11 cellular contexts compared by ENCODE assay signal in genomic region chr6:108684809-108685329, GRCh38.
DNase-seq lines count a peak whose midpoint lies in the region; ATAC-seq, FAIRE-seq and TF ChIP-seq lines count a peak whose summit lies in the region.
"Had no signal": no experiment of that assay in that cellular context is flagged by ENCODE, and none has a peak within 500 bp of the region (broad histone marks: within the 10 kb centered on the region; RNA-seq: fewer than 3 reads in every experiment).

No MANE protein-coding gene starts in this region.

- H3K9me3 ChIP-seq in left ventricle myocardium inferior (replicated peaks) (no peaks in the 10 kb centered on the region), SK-N-SH (no peaks in the 10 kb centered on the region), keratinocyte (ENCODE audit: control insufficient read depth, low read depth, low read length) (no peaks in the 10 kb centered on the region), WERI-Rb-1 (ENCODE audit: severe bottlenecking) (no peaks in the 10 kb centered on the region)

- dilution Hi-C loops in keratinocyte (cut with MboI; ENCODE audit: extremely low pct_ligation_motif_present, low sequenced_read_pairs): no loop called here

- H3K4me3 ChIP-seq in left ventricle myocardium inferior: no peak overlapping the region
- no peak overlapping the region for H3K4me3 ChIP-seq in SK-N-SH (ENCODE audit: low read depth in 2 of 2, low read length in 1 of 2)
- no peak overlapping the region for H3K4me3 ChIP-seq in keratinocyte (ENCODE audit: control insufficient read depth in 2 of 3, extremely low read depth in 1 of 3, insufficient read depth in 2 of 3, low read depth in 1 of 3, low read length in 3 of 3)
- H3K4me3 ChIP-seq in WERI-Rb-1 (ENCODE audit: low read depth, low read length): no peak overlapping the region

- TF ChIP-seq EP300 in SK-N-SH (IDR thresholded peaks at IDR 0.05; ENCODE audit: borderline replicate concordance in 1 of 2, low read depth in 1 of 2, low read length in 1 of 2): peak; percentile 86 to 91

- TF ChIP-seq CTCF in left ventricle myocardium inferior (IDR thresholded peaks at IDR 0.05; ENCODE audit: borderline replicate concordance) (no peak), SK-N-SH (IDR thresholded peaks at IDR 0.05) (no peak), keratinocyte (optimal IDR thresholded peaks at IDR 0.05 in 1 of 3, IDR thresholded peaks at IDR 0.05 in 1 of 3, conservative IDR thresholded peaks at IDR 0.05 in 1 of 3; ENCODE audit: extremely low read depth in 1 of 3, insufficient read depth in 2 of 3, low read length in 3 of 3) (no peak), WERI-Rb-1 (IDR thresholded peaks at IDR 0.05; ENCODE audit: low read depth, low read length) (no peak)

- no peaks in the 10 kb centered on the region for H3F3A ChIP-seq in SK-N-SH (replicated peaks; ENCODE audit: insufficient read depth)

- H3K36me3 ChIP-seq in left ventricle myocardium inferior: peaks cover 17% of the 10 kb centered on the region
- peaks cover 12 to 14% of the 10 kb centered on the region in 2 experiments for H3K36me3 ChIP-seq in SK-N-SH (replicated peaks in 1 of 2; ENCODE audit: control insufficient read depth in 1 of 2, insufficient read depth in 2 of 2, low read length in 1 of 2)
- peaks cover 0 to 5% of the 10 kb centered on the region in 2 experiments for H3K36me3 ChIP-seq in keratinocyte (ENCODE audit: control insufficient read depth in 2 of 2, extremely low read depth in 1 of 2, insufficient read depth in 2 of 2, low read length in 2 of 2)
- H3K36me3 ChIP-seq in WERI-Rb-1: no peaks in the 10 kb centered on the region

- no peak for FAIRE-seq in keratinocyte (lab: Jason Lieb, UNC)

- H4K20me1 ChIP-seq in SK-N-SH (ENCODE audit: insufficient read depth) (peaks cover 17% of the 10 kb centered on the region; the same call in 1 of the 2 replicates), keratinocyte (ENCODE audit: control insufficient read depth, extremely low read depth, insufficient read depth, low read length) (no peaks in the 10 kb centered on the region)

- intact Hi-C loops in left ventricle myocardium inferior (cut with micrococcal nuclease): no loop called here
- intact Hi-C loops in left cardiac atrium (cut with DNase I): no loop called here

- H3K4me2 ChIP-seq in SK-N-SH (peak overlapping the region; percentile 45; the same call in 1 of the 2 replicates), keratinocyte (ENCODE audit: control insufficient read depth, extremely low read depth, insufficient read depth, low read depth, low read length) (peak overlapping the region; percentile 32)

- WGBS in SK-N-SH (ENCODE audit: low lambda C conversion rate): 40% methylated on average over 3 of the region's 8 CpGs

- H3K9me2 ChIP-seq in SK-N-SH: no peaks in the 10 kb centered on the region

- H3K4me1 ChIP-seq in left ventricle myocardium inferior (peaks cover 78% of the 10 kb centered on the region), SK-N-SH (ENCODE audit: control insufficient read depth in 1 of 2, insufficient read depth in 2 of 2, low read depth in 1 of 2, low read length in 1 of 2) (peaks cover 14 to 27% of the 10 kb centered on the region in 2 experiments), keratinocyte (ENCODE audit: control insufficient read depth, extremely low read depth, insufficient read depth, low read length) (peaks cover 52% of the 10 kb centered on the region)

- H2AFZ ChIP-seq in SK-N-SH (ENCODE audit: low read depth) (no peak overlapping the region), keratinocyte (ENCODE audit: control insufficient read depth, low read length) (no peak overlapping the region)
- H2AFZ ChIP-seq: parathyroid adenoma had no signal

- H3K9ac ChIP-seq in SK-N-SH (no peak overlapping the region), keratinocyte (ENCODE audit: control insufficient read depth, extremely low read depth, insufficient read depth, low read length) (no peak overlapping the region)
- H3K9ac ChIP-seq: parathyroid adenoma had no signal

- no peaks in the 10 kb centered on the region for H3K9me1 ChIP-seq in keratinocyte (ENCODE audit: control insufficient read depth, extremely low read depth, insufficient read depth, low read length)

- DNase-seq in left ventricle myocardium inferior (no peak), left cardiac atrium (no peak), SK-N-SH (peak; percentile 73), keratinocyte (ENCODE audit: low read depth, low spot score) (no peak), WERI-Rb-1 (no peak), occipital lobe (lab: John Stamatoyannopoulos, UW) (no peak)
- DNase-seq in activated CD4-positive, alpha-beta T cell treated with anti-CD3 and anti-CD28 coated beads for 48 hours: no peak
- DNase-seq: activated CD8-positive, alpha-beta memory T cell treated with anti-CD3 and anti-CD28 coated beads, Interleukin-2, amount 50 U/mL, for 48 hours; NCI-H187 treated with DMSO at 0.1 percent for 48 hours had no signal

- TF ChIP-seq RAD21 in SK-N-SH (IDR thresholded peaks at IDR 0.05; ENCODE audit: low read length): peak; percentile 27; the same call in 1 of the 2 replicates

- POLR2A ChIA-PET in SK-N-SH (lab: Yijun Ruan, JAX): no interaction called here

- CTCF ChIA-PET in SK-N-SH (lab: Yijun Ruan, JAX): interaction anchor here (1.5 kb wide), 1 partner anchor 9 kb away, joined by 5 read pairs; no protein-coding TSS in a partner anchor

- H3K27me3 ChIP-seq in left ventricle myocardium inferior (ENCODE audit: low read depth): no peaks in the 10 kb centered on the region
- H3K27me3 ChIP-seq in SK-N-SH (ENCODE audit: insufficient read depth): no peaks in the 10 kb centered on the region
- H3K27me3 ChIP-seq in keratinocyte (ENCODE audit: control insufficient read depth, extremely low read depth, insufficient read depth, low read length): no peaks in the 10 kb centered on the region
- no peaks in the 10 kb centered on the region for H3K27me3 ChIP-seq in WERI-Rb-1 (ENCODE audit: insufficient read depth, low read depth, severe bottlenecking)

- no peak for ATAC-seq in left cardiac atrium
- no peak for ATAC-seq in HG03432 (IDR thresholded peaks at IDR 0.05; ENCODE audit: unreplicated experiment)

- H3K27ac ChIP-seq in left ventricle myocardium inferior (replicated peaks) (peak overlapping the region; percentile 36), SK-N-SH (ENCODE audit: low read depth in 2 of 2, low read length in 1 of 2) (peak overlapping the region; percentile 29 to 40; a peak in 3 of 4 replicates), keratinocyte (ENCODE audit: control insufficient read depth, insufficient read depth, low read length) (peak overlapping the region; percentile 43), WERI-Rb-1 (no peak overlapping the region)
- H3K27ac ChIP-seq: parathyroid adenoma had no signal

- H3K79me2 ChIP-seq in SK-N-SH (ENCODE audit: insufficient read depth) (no peaks in the 10 kb centered on the region; the same call in 1 of the 2 replicates), keratinocyte (ENCODE audit: control insufficient read depth, insufficient read depth, low read length) (no peaks in the 10 kb centered on the region)

TF ChIP-seq in SK-N-SH, 30 proteins besides CTCF, POLR2A, EP300 and RAD21 (continues in another document):
- TF ChIP-seq POLR2AphosphoS5 (IDR thresholded peaks at IDR 0.05; ENCODE audit: low read depth, low read length) (peak; percentile 92), TAF1 (IDR thresholded peaks at IDR 0.05; ENCODE audit: borderline replicate concordance, low read depth, low read length) (no peak), FOXJ3 (CRISPR knock-in tag; IDR thresholded peaks at IDR 0.05) (no peak), RFX5 (IDR thresholded peaks at IDR 0.05; ENCODE audit: low read length) (no peak), FOXM1 (IDR thresholded peaks at IDR 0.05; ENCODE audit: low read depth) (peak; percentile 37; the same call in 1 of the 2 replicates), MEF2A (IDR thresholded peaks at IDR 0.05; ENCODE audit: borderline replicate concordance, low read depth) (peak; percentile 54; the same call in 1 of the 2 replicates), EZH2phosphoT487 (IDR thresholded peaks at IDR 0.05; ENCODE audit: borderline replicate concordance, low read depth) (no peak), NRF1 (IDR thresholded peaks at IDR 0.05; ENCODE audit: low read depth, low read length) (no peak), NFIC (IDR thresholded peaks at IDR 0.05; ENCODE audit: borderline replicate concordance) (peak; percentile 88), SMC3 (IDR thresholded peaks at IDR 0.05; ENCODE audit: low read depth, low read length) (peak; percentile 10; the same call in 1 of the 2 replicates), TEAD4 (IDR thresholded peaks at IDR 0.05; ENCODE audit: borderline replicate concordance, insufficient read depth) (peak; percentile 77), GATA2 (CRISPR knock-in tag; IDR thresholded peaks at IDR 0.05) (peak; percentile 61), MXI1 (IDR thresholded peaks at IDR 0.05; ENCODE audit: low read depth, low read length) (no peak), ELF1 (IDR thresholded peaks at IDR 0.05) (0 out of 2 replicates have a peak, but pooled peaks have one; percentile 43), CHD2 (IDR thresholded peaks at IDR 0.05; ENCODE audit: low read length, partially characterized antibody) (peak; percentile 48), GABPA (IDR thresholded peaks at IDR 0.05; ENCODE audit: low read depth) (no peak), JUND (IDR thresholded peaks at IDR 0.05) (peak; percentile 88), IRF3 (IDR thresholded peaks at IDR 0.05; ENCODE audit: low read depth, low read length) (no peak)
- TF ChIP-seq, protein P1, sequence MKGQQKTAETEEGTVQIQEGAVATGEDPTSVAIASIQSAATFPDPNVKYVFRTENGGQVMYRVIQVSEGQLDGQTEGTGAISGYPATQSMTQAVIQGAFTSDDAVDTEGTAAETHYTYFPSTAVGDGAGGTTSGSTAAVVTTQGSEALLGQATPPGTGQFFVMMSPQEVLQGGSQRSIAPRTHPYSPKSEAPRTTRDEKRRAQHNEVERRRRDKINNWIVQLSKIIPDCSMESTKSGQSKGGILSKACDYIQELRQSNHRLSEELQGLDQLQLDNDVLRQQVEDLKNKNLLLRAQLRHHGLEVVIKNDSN (IDR thresholded peaks at IDR 0.05; ENCODE audit: borderline replicate concordance, low read depth): no peak
